ENCODE assay signal across 3 cellular contexts in genomic region chr9:97947094-97947493, GRCh38. TPM values are rescaled to one million over a fixed set of nuclear protein-coding genes. Genes with fewer than 3 reads are reported as not detected.
"Had no signal": no experiment of that assay in that cellular context is flagged by ENCODE, and none has a peak within 500 bp of the region (broad histone marks: within the 10 kb centered on the region; RNA-seq: fewer than 3 reads in every experiment).

No MANE protein-coding gene starts in this region.

RNA-seq across cellular contexts. Expression of gene HEMGN, which starts 9.1 kb away (rescaled TPM):
- total RNA-seq: HT-29, HT1080, IMR-90 had no signal
- polyA plus RNA-seq: IMR-90 had no signal
